In genomic region chr7:155297517-155298287, GRCh38 we compare ENCODE assay signal across 8 cellular contexts. TPM values are rescaled to one million over a fixed set of nuclear protein-coding genes. Genes with fewer than 3 reads are reported as not detected.
DNase-seq lines count a peak whose midpoint lies in the region; ATAC-seq and TF ChIP-seq lines count a peak whose summit lies in the region.

Gene INSIG1 (plus strand): TSS chr7:155297878. CDS start chr7:155298286, 408 bp downstream.

- H4K20me1 ChIP-seq in BLaER1: peaks cover 45% of the 10 kb centered on the region

- intact Hi-C loops in right lobe of liver (cut with DNase I): no loop called here

- 0% methylated on average over 3 of the region's 111 CpGs for WGBS in right lobe of liver (ENCODE audit: insufficient coverage, low coverage, low lambda C conversion rate, missing lambda C conversion rate)

- H3K36me3 ChIP-seq in BLaER1 (peaks cover 22% of the 10 kb centered on the region), right lobe of liver (peaks cover 0 to 33% (median 14%) of the 10 kb centered on the region in 4 donors)

- DNase-seq in GM19240 (ENCODE audit: insufficient read length, low spot score): peak; percentile 95
- peak; percentile 35 for DNase-seq in NCI-H524 treated with DMSO at 0.1 percent for 48 hours (lab: John Stamatoyannopoulos, UW)
- DNase-seq in activated CD4-positive, alpha-beta T cell treated with anti-CD3 and anti-CD28 coated beads, Interleukin-2, amount 50 U/mL, for 1 hour: peak; percentile 87
- DNase-seq in dedifferentiated amniotic fluid mesenchymal stem cell (ENCODE audit: extremely low spot score): peak; percentile 87
- DNase-seq in right lobe of liver: peak; percentile 95 to 97 (median 96)
- DNase-seq in stimulated activated CD4-positive, alpha-beta T cell treated with anti-CD3 and anti-CD28 coated beads, Interleukin-4, amount 100 ng/mL, for 4 hours: peak; percentile 91 to 92

- ATAC-seq in HG03457 (IDR thresholded peaks at IDR 0.05; ENCODE audit: unreplicated experiment): peak; percentile 53
- ATAC-seq in right lobe of liver: peak; percentile 47 to 80 (median 68)

- H3K27ac ChIP-seq in BLaER1 (peak within 1 kb of the TSS; percentile 95), right lobe of liver (peak within 1 kb of the TSS; percentile 99)

- TF ChIP-seq POLR2A in right lobe of liver (IDR thresholded peaks at IDR 0.05): peak; percentile 99

- TF ChIP-seq CTCF in right lobe of liver (IDR thresholded peaks at IDR 0.05): no peak

- no peaks in the 10 kb centered on the region for H3K27me3 ChIP-seq in BLaER1
- no peaks in the 10 kb centered on the region for H3K27me3 ChIP-seq in right lobe of liver

- peaks cover 57% of the 10 kb centered on the region for H3K4me1 ChIP-seq in BLaER1
- H3K4me1 ChIP-seq in right lobe of liver: peaks cover 0 to 33% (median 7%) of the 10 kb centered on the region in 4 donors

- no peaks in the 10 kb centered on the region for H3K9me3 ChIP-seq in BLaER1
- no peaks in the 10 kb centered on the region for H3K9me3 ChIP-seq in right lobe of liver

- peak within 1 kb of the TSS; percentile 95 for H3K9ac ChIP-seq in BLaER1

- H3K4me3 ChIP-seq in BLaER1: peak within 1 kb of the TSS; percentile 99
- H3K4me3 ChIP-seq in right lobe of liver: peak within 1 kb of the TSS; percentile 64 to 73 (median 72)

- peak within 1 kb of the TSS; percentile 91 for H3K4me2 ChIP-seq in BLaER1

RNA-seq across cellular contexts. Expression of gene INSIG1, which starts in this region (rescaled TPM):
- total RNA-seq in right lobe of liver: 100 to 1,000 TPM; 130 to 625 (median 205) TPM

Comparison
In these comparisons a context has a peak if more than half of its experiments do, and no peak if none do; other contexts are left out.
1. Peak in every context shown above with its lines: DNase-seq, ATAC-seq, H3K4me3 ChIP-seq and H3K27ac ChIP-seq.
2. DNase-seq: peak in every context shown above with its lines; median percentile 96 in right lobe of liver; 95 in GM19240; 92 in stimulated activated CD4-positive, alpha-beta T cell treated with anti-CD3 and anti-CD28 coated beads, Interleukin-4, amount 100 ng/mL, for 4 hours; 87 in activated CD4-positive, alpha-beta T cell treated with anti-CD3 and anti-CD28 coated beads, Interleukin-2, amount 50 U/mL, for 1 hour; 87 in dedifferentiated amniotic fluid mesenchymal stem cell; 35 in NCI-H524 treated with DMSO at 0.1 percent for 48 hours.